ENCODE assay signal across 8 cellular contexts in the genomic region with DNA sequence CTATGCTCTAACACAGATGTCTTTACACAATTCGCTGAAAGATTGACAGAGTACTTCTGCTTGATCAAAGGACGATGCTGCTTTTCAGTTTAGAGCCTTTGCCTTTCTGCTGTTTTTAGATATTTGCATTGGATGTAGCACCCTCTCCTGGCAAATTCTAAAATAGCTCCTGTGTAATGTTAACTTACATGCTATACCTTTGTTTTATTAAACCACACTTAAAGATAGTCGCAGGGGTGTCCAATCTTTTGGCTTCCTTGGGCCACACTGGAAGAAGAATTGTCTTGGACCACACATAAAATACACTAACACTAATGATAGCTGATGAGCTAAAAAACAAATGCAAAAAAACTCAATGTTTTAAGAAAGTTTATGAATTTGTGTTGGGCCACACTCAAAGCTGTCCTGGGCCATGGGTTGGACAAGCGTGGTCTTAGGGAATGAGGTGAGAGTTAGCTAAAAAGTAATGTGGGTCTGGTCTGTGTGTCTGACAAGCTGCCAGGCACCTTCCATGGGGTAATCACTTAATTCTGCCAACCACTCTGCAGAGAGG.
A peak's percentile ranks its signal among the peaks of the same experiment; 100 is the strongest.
DNase-seq lines count a peak whose midpoint lies in the region; ATAC-seq and TF ChIP-seq lines count a peak whose summit lies in the region.

No MANE protein-coding gene starts in this region.

- POLR2A ChIA-PET in AG04449 (lab: Yijun Ruan, JAX), result interaction anchor here (0.8 kb wide), 1 partner anchor 63 kb away, joined by 3 read pairs; the partner anchor contains the start of gene ATG7

- H3K27ac ChIP-seq in epithelial cell of prostate, result no peak overlapping the region

- TF ChIP-seq CTCF in AG04449 (IDR thresholded peaks at IDR 0.05; ENCODE audit: insufficient read depth, low read length, missing control alignments) (peak; percentile 45), LNCAP (IDR thresholded peaks at IDR 0.05) (peak; percentile 64)

- DNase-seq in AG04449 (ENCODE audit: low read depth, low spot score) (peak; percentile 28), G401 (ENCODE audit: low spot score) (peak; percentile 53), epithelial cell of prostate (ENCODE audit: low read depth, low spot score) (peak; percentile 16), myocyte (ENCODE audit: low read depth) (peak; percentile 67)

- no peak overlapping the region for H3K4me3 ChIP-seq in AG04449 (ENCODE audit: low read depth, low read length)

- CTCF ChIA-PET in AG04449 (lab: Yijun Ruan, JAX), result interaction anchor here (0.6 to 11.2 kb wide), 53 partner anchors 9 to 578 kb away, joined by 3 to 195 read pairs (median 5); partner anchors contain the start of genes HRH1 and VGLL4

- in situ Hi-C loops in G401 (cut with HindIII; ENCODE audit: low sequenced_read_pairs), result no loop called here

- peak; percentile 97 for ATAC-seq in SK-N-SH treated with all-trans-retinoic acid at 6 μM for 48 hours
- ATAC-seq in HG03039 (IDR thresholded peaks at IDR 0.05; ENCODE audit: unreplicated experiment), result no peak
- no peak for ATAC-seq in HG03442 (IDR thresholded peaks at IDR 0.05; ENCODE audit: unreplicated experiment)

TF ChIP-seq in SK-N-SH treated with all-trans-retinoic acid at 6 μM for 48 hours, 23 proteins besides CTCF, POLR2A, EP300 and RAD21:
- no peak for TF ChIP-seq ZNF8 (CRISPR knock-in tag; IDR thresholded peaks at IDR 0.05)
- no peak for TF ChIP-seq CSRNP3 (CRISPR knock-in tag; IDR thresholded peaks at IDR 0.05)
- no peak for TF ChIP-seq SNAI2 (CRISPR knock-in tag; IDR thresholded peaks at IDR 0.05)
- no peak for TF ChIP-seq ESRRG (CRISPR knock-in tag; IDR thresholded peaks at IDR 0.05)
- TF ChIP-seq, protein P1, sequence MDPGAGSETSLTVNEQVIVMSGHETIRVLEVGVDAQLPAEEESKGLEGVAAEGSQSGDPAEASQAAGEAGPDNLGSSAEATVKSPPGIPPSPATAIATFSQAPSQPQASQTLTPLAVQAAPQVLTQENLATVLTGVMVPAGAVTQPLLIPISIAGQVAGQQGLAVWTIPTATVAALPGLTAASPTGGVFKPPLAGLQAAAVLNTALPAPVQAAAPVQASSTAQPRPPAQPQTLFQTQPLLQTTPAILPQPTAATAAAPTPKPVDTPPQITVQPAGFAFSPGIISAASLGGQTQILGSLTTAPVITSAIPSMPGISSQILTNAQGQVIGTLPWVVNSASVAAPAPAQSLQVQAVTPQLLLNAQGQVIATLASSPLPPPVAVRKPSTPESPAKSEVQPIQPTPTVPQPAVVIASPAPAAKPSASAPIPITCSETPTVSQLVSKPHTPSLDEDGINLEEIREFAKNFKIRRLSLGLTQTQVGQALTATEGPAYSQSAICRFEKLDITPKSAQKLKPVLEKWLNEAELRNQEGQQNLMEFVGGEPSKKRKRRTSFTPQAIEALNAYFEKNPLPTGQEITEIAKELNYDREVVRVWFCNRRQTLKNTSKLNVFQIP (CRISPR knock-in tag; IDR thresholded peaks at IDR 0.05; ENCODE audit: borderline replicate concordance, low read depth), result no peak
- TF ChIP-seq ZFP3 (CRISPR knock-in tag; IDR thresholded peaks at IDR 0.05), result no peak
- TF ChIP-seq CREB5 (CRISPR knock-in tag; IDR thresholded peaks at IDR 0.05; ENCODE audit: low read depth), result no peak
- no peak for TF ChIP-seq PATZ1 (CRISPR knock-in tag; IDR thresholded peaks at IDR 0.05; ENCODE audit: borderline replicate concordance)
- TF ChIP-seq, protein P2, sequence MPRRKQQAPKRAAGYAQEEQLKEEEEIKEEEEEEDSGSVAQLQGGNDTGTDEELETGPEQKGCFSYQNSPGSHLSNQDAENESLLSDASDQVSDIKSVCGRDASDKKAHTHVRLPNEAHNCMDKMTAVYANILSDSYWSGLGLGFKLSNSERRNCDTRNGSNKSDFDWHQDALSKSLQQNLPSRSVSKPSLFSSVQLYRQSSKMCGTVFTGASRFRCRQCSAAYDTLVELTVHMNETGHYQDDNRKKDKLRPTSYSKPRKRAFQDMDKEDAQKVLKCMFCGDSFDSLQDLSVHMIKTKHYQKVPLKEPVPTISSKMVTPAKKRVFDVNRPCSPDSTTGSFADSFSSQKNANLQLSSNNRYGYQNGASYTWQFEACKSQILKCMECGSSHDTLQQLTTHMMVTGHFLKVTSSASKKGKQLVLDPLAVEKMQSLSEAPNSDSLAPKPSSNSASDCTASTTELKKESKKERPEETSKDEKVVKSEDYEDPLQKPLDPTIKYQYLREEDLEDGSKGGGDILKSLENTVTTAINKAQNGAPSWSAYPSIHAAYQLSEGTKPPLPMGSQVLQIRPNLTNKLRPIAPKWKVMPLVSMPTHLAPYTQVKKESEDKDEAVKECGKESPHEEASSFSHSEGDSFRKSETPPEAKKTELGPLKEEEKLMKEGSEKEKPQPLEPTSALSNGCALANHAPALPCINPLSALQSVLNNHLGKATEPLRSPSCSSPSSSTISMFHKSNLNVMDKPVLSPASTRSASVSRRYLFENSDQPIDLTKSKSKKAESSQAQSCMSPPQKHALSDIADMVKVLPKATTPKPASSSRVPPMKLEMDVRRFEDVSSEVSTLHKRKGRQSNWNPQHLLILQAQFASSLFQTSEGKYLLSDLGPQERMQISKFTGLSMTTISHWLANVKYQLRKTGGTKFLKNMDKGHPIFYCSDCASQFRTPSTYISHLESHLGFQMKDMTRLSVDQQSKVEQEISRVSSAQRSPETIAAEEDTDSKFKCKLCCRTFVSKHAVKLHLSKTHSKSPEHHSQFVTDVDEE (CRISPR knock-in tag; IDR thresholded peaks at IDR 0.05), result no peak
- TF ChIP-seq ZFP30 (CRISPR knock-in tag; IDR thresholded peaks at IDR 0.05), result no peak
- TF ChIP-seq ZNF70 (CRISPR knock-in tag; IDR thresholded peaks at IDR 0.05), result no peak
- no peak for TF ChIP-seq TOX (CRISPR knock-in tag; IDR thresholded peaks at IDR 0.05; ENCODE audit: borderline replicate concordance)
- TF ChIP-seq RARB (CRISPR knock-in tag; IDR thresholded peaks at IDR 0.05), result no peak
- TF ChIP-seq BACH2 (CRISPR knock-in tag; IDR thresholded peaks at IDR 0.05; ENCODE audit: borderline replicate concordance), result no peak
- TF ChIP-seq TCF4 (CRISPR knock-in tag; IDR thresholded peaks at IDR 0.05; ENCODE audit: borderline replicate concordance), result no peak
- TF ChIP-seq ISL1 (CRISPR knock-in tag; IDR thresholded peaks at IDR 0.05), result no peak

Comparison
In these comparisons a context has a peak if more than half of its experiments do, and no peak if none do; other contexts are left out.
1. DNase-seq: peak in every context shown above with its lines; median percentile 67 in myocyte; 53 in G401; 28 in AG04449; 16 in epithelial cell of prostate.